9 cellular contexts compared by ENCODE assay signal in the genomic region with DNA sequence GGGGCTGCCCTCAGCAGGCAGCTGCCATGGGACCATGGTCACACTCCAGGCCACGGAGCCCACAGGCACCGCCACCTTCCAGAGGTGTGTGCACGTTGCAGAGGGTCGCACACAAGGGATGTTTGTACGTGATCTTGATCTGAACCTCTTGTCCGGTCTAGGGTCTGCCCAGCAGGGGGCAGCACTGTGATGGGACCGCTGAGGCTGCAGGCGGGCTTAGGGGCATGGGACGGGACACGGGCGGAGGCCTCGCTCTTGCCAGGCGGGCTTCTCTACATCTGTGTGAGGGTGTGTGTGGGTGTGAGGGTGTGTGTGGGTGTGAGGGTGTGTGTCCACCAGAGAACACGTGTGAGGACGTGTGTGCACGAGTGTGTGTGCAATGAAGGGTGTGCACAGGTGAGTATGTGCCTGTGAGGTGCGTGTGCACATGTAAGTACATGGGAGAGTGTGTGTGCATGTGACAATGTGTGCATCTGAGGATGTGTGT. TPM values are rescaled to one million over a fixed set of nuclear protein-coding genes. Genes with fewer than 3 reads are reported as not detected.
DNase-seq lines count a peak whose midpoint lies in the region; ATAC-seq and TF ChIP-seq lines count a peak whose summit lies in the region.
"Had no signal": no experiment of that assay in that cellular context is flagged by ENCODE, and none has a peak within 500 bp of the region (broad histone marks: within the 10 kb centered on the region; RNA-seq: fewer than 3 reads in every experiment).

No MANE protein-coding gene starts in this region.

- H3K4me1 Mint-ChIP-seq in CD4-positive, alpha-beta memory T cell: peaks cover 4 to 5% (median 5%) of the 10 kb centered on the region in 4 donors
- no peaks in the 10 kb centered on the region for H3K4me1 Mint-ChIP-seq in osteocyte (ENCODE audit: unreplicated experiment)

- no peaks in the 10 kb centered on the region for H3K9me3 Mint-ChIP-seq in CD4-positive, alpha-beta memory T cell
- H3K9me3 Mint-ChIP-seq in osteocyte (ENCODE audit: unreplicated experiment): no peaks in the 10 kb centered on the region

- no peak overlapping the region for H3K4me3 ChIP-seq in CD4-positive, alpha-beta memory T cell (ENCODE audit: low read length in 2 of 2)
- no peak overlapping the region for H3K4me3 ChIP-seq in esophagus muscularis mucosa
- H3K4me3 ChIP-seq in vagina: no peak overlapping the region

- DNase-seq in CD4-positive, alpha-beta memory T cell: peak; percentile 58 to 69 (median 64)
- peak; percentile 23 to 61 (median 42) for DNase-seq in activated CD8-positive, alpha-beta memory T cell treated with anti-CD3 and anti-CD28 coated beads for 48 hours (ENCODE audit: low read depth in 2 of 3, low spot score in 2 of 3)
- DNase-seq in esophagus muscularis mucosa (ENCODE audit: extremely low spot score) (no peak), osteocyte (ENCODE audit: extremely low spot score, unreplicated experiment) (no peak), vagina (ENCODE audit: extremely low spot score in 2 of 2) (no peak)

- H3K4me1 ChIP-seq in CD4-positive, alpha-beta memory T cell (ENCODE audit: insufficient read depth, low read length): peaks cover 9% of the 10 kb centered on the region
- H3K4me1 ChIP-seq in esophagus muscularis mucosa (peaks cover 0 to 3% (median 0%) of the 10 kb centered on the region in 4 donors), vagina (no peaks in the 10 kb centered on the region)

- H3K9me3 ChIP-seq in CD4-positive, alpha-beta memory T cell (ENCODE audit: control insufficient read depth in 1 of 2, low read length in 2 of 2): no peaks in the 10 kb centered on the region
- H3K9me3 ChIP-seq in esophagus muscularis mucosa (no peaks in the 10 kb centered on the region), vagina (no peaks in the 10 kb centered on the region)

- H3K27ac ChIP-seq in CD4-positive, alpha-beta memory T cell (ENCODE audit: low read depth, low read length): no peak overlapping the region
- no peak overlapping the region for H3K27ac ChIP-seq in esophagus muscularis mucosa (replicated peaks in 1 of 4)
- H3K27ac ChIP-seq in vagina: no peak overlapping the region

- no peak overlapping the region for H3K4me3 Mint-ChIP-seq in CD4-positive, alpha-beta memory T cell
- no peak overlapping the region for H3K4me3 Mint-ChIP-seq in osteocyte (ENCODE audit: unreplicated experiment)

- 38% methylated on average over 10 of the region's 17 CpGs for WGBS in esophagus muscularis mucosa

- no peaks in the 10 kb centered on the region for H3K36me3 Mint-ChIP-seq in CD4-positive, alpha-beta memory T cell
- no peaks in the 10 kb centered on the region for H3K36me3 Mint-ChIP-seq in osteocyte (ENCODE audit: unreplicated experiment)

- CTCF ChIA-PET in CD4-positive, alpha-beta memory T cell (lab: Charles Lee; ENCODE audit: partially characterized antibody): interaction anchor here (1.3 to 3.0 kb wide), 4 partner anchors 10 to 401 kb away, joined by 5 to 23 read pairs (median 6); no protein-coding TSS in a partner anchor

- TF ChIP-seq CTCF in LNCAP (IDR thresholded peaks at IDR 0.05) (peak; percentile 76), esophagus muscularis mucosa (IDR thresholded peaks at IDR 0.05) (peak in 2 of 3 experiments; percentile 40 to 49), osteocyte (IDR thresholded peaks at IDR 0.05) (peak; percentile 42), vagina (IDR thresholded peaks at IDR 0.05) (peak; percentile 24 to 35 (median 24))

- no peak for TF ChIP-seq EP300 in esophagus muscularis mucosa (IDR thresholded peaks at IDR 0.05)

- peaks cover 1 to 8% of the 10 kb centered on the region in 2 donors for H3K27me3 Mint-ChIP-seq in CD4-positive, alpha-beta memory T cell
- peaks cover 12% of the 10 kb centered on the region for H3K27me3 Mint-ChIP-seq in osteocyte (ENCODE audit: unreplicated experiment)

- POLR2A ChIA-PET in CD4-positive, alpha-beta memory T cell (lab: Charles Lee; ENCODE audit: partially characterized antibody): no interaction called here

- no peak for TF ChIP-seq POLR2A in esophagus muscularis mucosa (IDR thresholded peaks at IDR 0.05; ENCODE audit: low read depth)
- TF ChIP-seq POLR2A in vagina (IDR thresholded peaks at IDR 0.05): no peak

- ATAC-seq in GM18520 (IDR thresholded peaks at IDR 0.05; ENCODE audit: unreplicated experiment): no peak
- no peak for ATAC-seq in GM21737 (IDR thresholded peaks at IDR 0.05; ENCODE audit: unreplicated experiment)

- intact Hi-C loops in CD4-positive, alpha-beta memory T cell (cut with micrococcal nuclease): loop anchor here (1.0 to 10.0 kb wide), 3 partner anchors 58 to 401 kb away; no protein-coding TSS in a partner anchor
- intact Hi-C loops in esophagus muscularis mucosa (cut with DNase I) (loop anchor here (10.0 kb wide), 1 partner anchor 402 kb away; no protein-coding TSS in a partner anchor), vagina (cut with DNase I) (no loop called here)

- H3K36me3 ChIP-seq in CD4-positive, alpha-beta memory T cell (ENCODE audit: insufficient read depth, low read length): no peaks in the 10 kb centered on the region
- H3K36me3 ChIP-seq in esophagus muscularis mucosa: no peaks in the 10 kb centered on the region
- no peaks in the 10 kb centered on the region for H3K36me3 ChIP-seq in vagina

- H3K27me3 ChIP-seq in CD4-positive, alpha-beta memory T cell (ENCODE audit: insufficient read depth, low read length): no peaks in the 10 kb centered on the region
- H3K27me3 ChIP-seq in esophagus muscularis mucosa (peaks cover 0 to 99% (median 24%) of the 10 kb centered on the region in 4 donors), vagina (no peaks in the 10 kb centered on the region)

- H3K27ac Mint-ChIP-seq in CD4-positive, alpha-beta memory T cell: no peak overlapping the region
- H3K27ac Mint-ChIP-seq in osteocyte (ENCODE audit: unreplicated experiment): no peak overlapping the region

RNA-seq across cellular contexts. Expression of gene CACNA1I, which starts 52.4 kb away (rescaled TPM):
- 10 to 100 TPM; 57.8 to 58.0 TPM for total RNA-seq in CD4-positive, alpha-beta memory T cell
- 1 to 10 TPM in 1 of 2 donors, under 1 TPM in 1; 0.30 to 1.6 TPM for polyA plus RNA-seq in CD4-positive, alpha-beta memory T cell
- under 1 TPM in 3 of 4 donors, not detected in 1; under 0.01 to 0.39 (median 0.33) TPM for total RNA-seq in esophagus muscularis mucosa
- total RNA-seq in osteocyte: 0.03 TPM in 2 replicates
- total RNA-seq in vagina: 1.2 TPM
- total RNA-seq: myocyte had no signal

Comparison
In these comparisons a context has a peak if more than half of its experiments do, and no peak if none do; other contexts are left out.
1. DNase-seq: peak in CD4-positive, alpha-beta memory T cell (5 of 5) and activated CD8-positive, alpha-beta memory T cell treated with anti-CD3 and anti-CD28 coated beads for 48 hours (3 of 3); none in esophagus muscularis mucosa (single experiment), osteocyte (single experiment) and vagina (0 of 2).
2. CTCF ChIP-seq: peak in every context shown above with its lines; median percentile 76 in LNCAP; 44 in esophagus muscularis mucosa; 42 in osteocyte; 24 in vagina.
3. RNA of gene CACNA1I, which starts 52.4 kb away (total RNA-seq): 57.8 to 58.0 TPM in CD4-positive, alpha-beta memory T cell; 1.2 TPM in vagina (single experiment), under 0.01 to 0.39 TPM in esophagus muscularis mucosa and 0.03 TPM in osteocyte; every median in the first group is over 10 times any median in the second.